Comparison of ENCODE assay signal across 20 cellular contexts in genomic region chr12:49881400-49882247, GRCh38. TPM values are rescaled to one million over a fixed set of nuclear protein-coding genes. Genes with fewer than 3 reads are reported as not detected.
"Had no signal": no experiment of that assay in that cellular context is flagged by ENCODE, and none has a peak within 500 bp of the region (broad histone marks: within the 10 kb centered on the region; RNA-seq: fewer than 3 reads in every experiment).

No MANE protein-coding gene starts in this region.

- H3K9me3 ChIP-seq: body of pancreas, colonic mucosa, gastroesophageal sphincter, heart left ventricle, vagina had no signal

- H3K27ac ChIP-seq: body of pancreas, colonic mucosa, gastroesophageal sphincter, heart left ventricle, vagina had no signal

- H3K4me3 Mint-ChIP-seq: activated B cell treated with CpG ODN at 0.5 μM for 24 hours; activated CD4-positive, alpha-beta memory T cell treated with anti-CD3 and anti-CD28 coated beads for 36 hours; activated naive CD8-positive, alpha-beta T cell treated with anti-CD3 and anti-CD28 coated beads for 36 hours; activated T-helper 17 cell treated with anti-CD3 and anti-CD28 coated beads, Interleukin-2, amount 50 U/mL, for 72 hours; natural killer cell treated with Interleukin-12 subunit alpha and Interleukin-12 subunit beta and Interleukin-15 and Interleukin-18, amount 100 ng/mL, for 72 hours had no signal

- H3K27me3 ChIP-seq: body of pancreas, colonic mucosa, vagina had no signal

- DNase-seq: activated B cell treated with CpG ODN at 0.5 μM for 24 hours; activated CD4-positive, alpha-beta memory T cell treated with anti-CD3 and anti-CD28 coated beads for 36 hours; activated CD4-positive, alpha-beta T cell treated with anti-CD3 and anti-CD28 coated beads for 4 hours; activated naive CD4-positive, alpha-beta T cell; activated naive CD8-positive, alpha-beta T cell treated with anti-CD3 and anti-CD28 coated beads for 36 hours; activated T-cell treated with anti-CD3 and anti-CD28 coated beads for 4 hours; amniotic stem cell; body of pancreas; caudate nucleus; colonic mucosa; kidney glomerular epithelial cell; stimulated activated CD4-positive, alpha-beta T cell treated with anti-CD3 and anti-CD28 coated beads, Interleukin-2, amount 100 ng/mL, for 24 hours; stimulated activated naive CD4-positive, alpha-beta T cell treated with Interleukin-2 at 50 U/mL for 16 hours; trophoblast cell had no signal

- H3K4me1 ChIP-seq: body of pancreas, colonic mucosa, gastroesophageal sphincter, heart left ventricle, vagina had no signal

- H3K4me3 ChIP-seq: body of pancreas, colonic mucosa, gastroesophageal sphincter, heart left ventricle, vagina had no signal

- H3K36me3 ChIP-seq: colonic mucosa, gastroesophageal sphincter, heart left ventricle, vagina had no signal

- ATAC-seq: activated T-helper 17 cell treated with anti-CD3 and anti-CD28 coated beads, Interleukin-2, amount 50 U/mL, for 72 hours; body of pancreas; gastroesophageal sphincter; heart left ventricle; natural killer cell treated with Interleukin-12 subunit alpha and Interleukin-12 subunit beta and Interleukin-15 and Interleukin-18, amount 100 ng/mL, for 72 hours had no signal

- H3K36me3 Mint-ChIP-seq: activated CD4-positive, alpha-beta memory T cell treated with anti-CD3 and anti-CD28 coated beads for 36 hours; activated naive CD8-positive, alpha-beta T cell treated with anti-CD3 and anti-CD28 coated beads for 36 hours; natural killer cell treated with Interleukin-12 subunit alpha and Interleukin-12 subunit beta and Interleukin-15 and Interleukin-18, amount 100 ng/mL, for 72 hours had no signal

- H3K27ac Mint-ChIP-seq: activated B cell treated with CpG ODN at 0.5 μM for 24 hours; activated CD4-positive, alpha-beta memory T cell treated with anti-CD3 and anti-CD28 coated beads for 36 hours; activated naive CD8-positive, alpha-beta T cell treated with anti-CD3 and anti-CD28 coated beads for 36 hours; activated T-helper 17 cell treated with anti-CD3 and anti-CD28 coated beads, Interleukin-2, amount 50 U/mL, for 72 hours; natural killer cell treated with Interleukin-12 subunit alpha and Interleukin-12 subunit beta and Interleukin-15 and Interleukin-18, amount 100 ng/mL, for 72 hours; progenitor cell of endocrine pancreas had no signal

- H3K4me1 Mint-ChIP-seq: activated B cell treated with CpG ODN at 0.5 μM for 24 hours; activated naive CD8-positive, alpha-beta T cell treated with anti-CD3 and anti-CD28 coated beads for 36 hours had no signal

RNA-seq across cellular contexts. Expression of gene FAIM2, which starts 22.1 kb away (rescaled TPM):
- total RNA-seq: activated B cell treated with CpG ODN at 0.5 μM for 24 hours, progenitor cell of endocrine pancreas had no signal
